In genomic region chr7:11714676-11715075, GRCh38 we compare ENCODE assay signal across 22 cellular contexts.
"Had no signal": no experiment of that assay in that cellular context is flagged by ENCODE, and none has a peak within 500 bp of the region (broad histone marks: within the 10 kb centered on the region; RNA-seq: fewer than 3 reads in every experiment).

No MANE protein-coding gene starts in this region.

- H3K27me3 Mint-ChIP-seq: naive thymus-derived CD8-positive, alpha-beta T cell; stimulated activated memory B cell treated with anti-CD40 and anti-IgM and Interleukin-4, amounts not matched to agents 10 μg/mL and 1 μg/mL and 100 μg/mL, for 72 hours; stimulated activated naive CD8-positive, alpha-beta T cell treated with anti-CD3 and anti-CD28 coated beads, Interleukin-15, Interleukin-2, amounts not matched to agents 100 ng/mL and 50 ng/mL, for 24 hours had no signal

- H3K27ac Mint-ChIP-seq: naive thymus-derived CD8-positive, alpha-beta T cell; stimulated activated memory B cell treated with anti-CD40 and anti-IgM and Interleukin-4, amounts not matched to agents 10 μg/mL and 1 μg/mL and 100 μg/mL, for 72 hours; stimulated activated naive CD8-positive, alpha-beta T cell treated with anti-CD3 and anti-CD28 coated beads, Interleukin-15, Interleukin-2, amounts not matched to agents 100 ng/mL and 50 ng/mL, for 24 hours had no signal

- H3K27me3 ChIP-seq: dorsolateral prefrontal cortex, esophagus muscularis mucosa, hepatocyte, neutrophil, spleen, tibial artery, upper lobe of left lung, uterus had no signal

- H3K4me3 Mint-ChIP-seq: naive thymus-derived CD8-positive, alpha-beta T cell; stimulated activated memory B cell treated with anti-CD40 and anti-IgM and Interleukin-4, amounts not matched to agents 10 μg/mL and 1 μg/mL and 100 μg/mL, for 72 hours; stimulated activated naive CD8-positive, alpha-beta T cell treated with anti-CD3 and anti-CD28 coated beads, Interleukin-15, Interleukin-2, amounts not matched to agents 100 ng/mL and 50 ng/mL, for 24 hours had no signal

- H3K36me3 ChIP-seq: esophagus muscularis mucosa, neutrophil, spleen, tibial artery, upper lobe of left lung, uterus had no signal

- DNase-seq: cortex of kidney; dorsolateral prefrontal cortex; effector CD8-positive, alpha-beta T cell; foreskin fibroblast; head of caudate nucleus; kidney; mucosa of descending colon; naive thymus-derived CD8-positive, alpha-beta T cell; psoas muscle; spleen; stimulated activated CD4-positive, alpha-beta T cell treated with anti-CD3 and anti-CD28 coated beads, Interleukin-15, amount 100 ng/mL, for 24 hours; stimulated activated CD4-positive, alpha-beta T cell treated with anti-CD3 and anti-CD28 coated beads, Interleukin-1b, Interleukin-23, amount 100 ng/mL, for 48 hours; stimulated activated CD4-positive, alpha-beta T cell treated with anti-CD3 and anti-CD28 coated beads, Interleukin-4, amount 100 ng/mL, for 24 hours; tibial artery; upper lobe of left lung; uterus had no signal

- H3K4me3 ChIP-seq: dorsolateral prefrontal cortex, esophagus muscularis mucosa, hepatocyte, mucosa of descending colon, psoas muscle, spleen, tibial artery, upper lobe of left lung, uterus had no signal

- H3K27ac ChIP-seq: dorsolateral prefrontal cortex, esophagus muscularis mucosa, hepatocyte, neutrophil, psoas muscle, spleen, tibial artery, upper lobe of left lung, uterus had no signal

- H3K4me1 ChIP-seq: esophagus muscularis mucosa, psoas muscle, spleen, tibial artery, upper lobe of left lung, uterus had no signal

- ATAC-seq: mucosa of descending colon; naive thymus-derived CD8-positive, alpha-beta T cell; psoas muscle; sciatic nerve; stimulated activated memory B cell treated with anti-CD40 and anti-IgM and Interleukin-4, amounts not matched to agents 10 μg/mL and 1 μg/mL and 100 μg/mL, for 72 hours had no signal

- H3K9me3 ChIP-seq: esophagus muscularis mucosa, mucosa of descending colon, neutrophil, psoas muscle, spleen, tibial artery, upper lobe of left lung, uterus had no signal

- H2AFZ ChIP-seq: hepatocyte had no signal

- H3K79me2 ChIP-seq: hepatocyte had no signal

- H3K4me2 ChIP-seq: hepatocyte had no signal

- H3K4me1 Mint-ChIP-seq: naive thymus-derived CD8-positive, alpha-beta T cell; stimulated activated memory B cell treated with anti-CD40 and anti-IgM and Interleukin-4, amounts not matched to agents 10 μg/mL and 1 μg/mL and 100 μg/mL, for 72 hours had no signal

- H3K36me3 Mint-ChIP-seq: naive thymus-derived CD8-positive, alpha-beta T cell; stimulated activated memory B cell treated with anti-CD40 and anti-IgM and Interleukin-4, amounts not matched to agents 10 μg/mL and 1 μg/mL and 100 μg/mL, for 72 hours had no signal

- H3K9me3 Mint-ChIP-seq: stimulated activated memory B cell treated with anti-CD40 and anti-IgM and Interleukin-4, amounts not matched to agents 10 μg/mL and 1 μg/mL and 100 μg/mL, for 72 hours; stimulated activated naive CD8-positive, alpha-beta T cell treated with anti-CD3 and anti-CD28 coated beads, Interleukin-15, Interleukin-2, amounts not matched to agents 100 ng/mL and 50 ng/mL, for 24 hours had no signal

- FAIRE-seq: kidney had no signal
